2 cellular contexts compared by ENCODE assay signal in the genomic region with DNA sequence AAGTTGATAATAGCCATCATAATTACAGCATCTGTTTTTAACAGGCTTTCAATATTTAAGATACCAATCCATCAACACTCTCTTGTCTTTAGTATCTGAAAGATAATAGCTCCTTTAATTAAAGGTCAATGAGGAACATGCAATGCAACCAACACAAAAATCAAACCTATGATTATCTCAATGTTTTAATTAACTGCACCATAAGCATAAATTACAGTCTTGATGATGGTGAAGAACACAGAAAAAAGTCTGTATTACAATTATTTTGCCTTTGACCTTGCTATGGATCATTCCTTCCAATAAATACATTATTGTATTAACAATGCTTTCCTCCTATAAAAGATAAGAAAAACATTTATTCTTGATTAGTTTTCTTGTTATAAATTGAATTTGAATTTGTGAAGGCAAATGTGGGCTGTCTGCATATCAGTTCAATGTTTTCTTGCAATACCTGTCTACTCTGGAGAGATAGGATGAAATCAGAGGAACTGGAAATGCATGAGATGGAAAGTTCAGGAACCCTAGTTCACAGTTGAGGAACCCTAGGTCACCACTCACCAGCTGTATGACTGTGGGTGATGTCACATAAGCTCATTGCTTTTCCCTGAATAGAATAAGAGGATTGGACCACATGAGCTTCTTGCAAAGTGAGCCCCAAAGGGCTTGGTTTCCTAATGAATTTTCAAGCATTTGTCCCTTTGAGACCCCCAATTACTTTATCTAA.
TF ChIP-seq lines count a peak whose summit lies in the region.

No MANE protein-coding gene starts in this region.

TF ChIP-seq in A549, 52 proteins besides CTCF, POLR2A, EP300 and RAD21:
- TF ChIP-seq HOXA7 (CRISPR knock-in tag; IDR thresholded peaks at IDR 0.05) (no peak), MAFK (IDR thresholded peaks at IDR 0.05; ENCODE audit: partially characterized antibody) (peak; percentile 81), HDAC2 (IDR thresholded peaks at IDR 0.05) (no peak)
- TF ChIP-seq, protein P1, sequence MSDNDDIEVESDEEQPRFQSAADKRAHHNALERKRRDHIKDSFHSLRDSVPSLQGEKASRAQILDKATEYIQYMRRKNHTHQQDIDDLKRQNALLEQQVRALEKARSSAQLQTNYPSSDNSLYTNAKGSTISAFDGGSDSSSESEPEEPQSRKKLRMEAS (IDR thresholded peaks at IDR 0.05): peak; percentile 24; the same call in 1 of the 2 replicates

TF ChIP-seq in IMR-90, 13 proteins besides CTCF, POLR2A, EP300 and RAD21:
- TF ChIP-seq CHD1 (IDR thresholded peaks at IDR 0.05; ENCODE audit: low read depth, low read length): no peak
- no peak for TF ChIP-seq RCOR1 (IDR thresholded peaks at IDR 0.05; ENCODE audit: insufficient replicate concordance, low read length)
- TF ChIP-seq CEBPB (IDR thresholded peaks at IDR 0.05; ENCODE audit: low read depth, low read length): no peak
- TF ChIP-seq SMC3 (IDR thresholded peaks at IDR 0.05; ENCODE audit: low read depth, low read length): no peak
- TF ChIP-seq, protein P2, sequence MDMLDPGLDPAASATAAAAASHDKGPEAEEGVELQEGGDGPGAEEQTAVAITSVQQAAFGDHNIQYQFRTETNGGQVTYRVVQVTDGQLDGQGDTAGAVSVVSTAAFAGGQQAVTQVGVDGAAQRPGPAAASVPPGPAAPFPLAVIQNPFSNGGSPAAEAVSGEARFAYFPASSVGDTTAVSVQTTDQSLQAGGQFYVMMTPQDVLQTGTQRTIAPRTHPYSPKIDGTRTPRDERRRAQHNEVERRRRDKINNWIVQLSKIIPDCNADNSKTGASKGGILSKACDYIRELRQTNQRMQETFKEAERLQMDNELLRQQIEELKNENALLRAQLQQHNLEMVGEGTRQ (IDR thresholded peaks at IDR 0.05; ENCODE audit: low read depth, low read length): no peak
- TF ChIP-seq MXI1 (IDR thresholded peaks at IDR 0.05; ENCODE audit: borderline replicate concordance, low read depth, low read length): no peak
- TF ChIP-seq MAZ (IDR thresholded peaks at IDR 0.05; ENCODE audit: borderline replicate concordance, low read depth, low read length): no peak
- TF ChIP-seq NFE2L2 (IDR thresholded peaks at IDR 0.05; ENCODE audit: low read depth, low read length): no peak
- TF ChIP-seq RFX5 (IDR thresholded peaks at IDR 0.05; ENCODE audit: low read depth, low read length): no peak
- TF ChIP-seq FOS (IDR thresholded peaks at IDR 0.05; ENCODE audit: low read depth, low read length): no peak
- TF ChIP-seq BHLHE40 (IDR thresholded peaks at IDR 0.05; ENCODE audit: low read depth, low read length): no peak
- TF ChIP-seq, protein P3, sequence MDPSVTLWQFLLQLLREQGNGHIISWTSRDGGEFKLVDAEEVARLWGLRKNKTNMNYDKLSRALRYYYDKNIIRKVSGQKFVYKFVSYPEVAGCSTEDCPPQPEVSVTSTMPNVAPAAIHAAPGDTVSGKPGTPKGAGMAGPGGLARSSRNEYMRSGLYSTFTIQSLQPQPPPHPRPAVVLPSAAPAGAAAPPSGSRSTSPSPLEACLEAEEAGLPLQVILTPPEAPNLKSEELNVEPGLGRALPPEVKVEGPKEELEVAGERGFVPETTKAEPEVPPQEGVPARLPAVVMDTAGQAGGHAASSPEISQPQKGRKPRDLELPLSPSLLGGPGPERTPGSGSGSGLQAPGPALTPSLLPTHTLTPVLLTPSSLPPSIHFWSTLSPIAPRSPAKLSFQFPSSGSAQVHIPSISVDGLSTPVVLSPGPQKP (IDR thresholded peaks at IDR 0.05; ENCODE audit: borderline replicate concordance, low read depth, low read length): no peak
- no peak for TF ChIP-seq MAFK (IDR thresholded peaks at IDR 0.05; ENCODE audit: low read depth, low read length)
